Comparison of ENCODE assay signal across 8 cellular contexts in genomic region chr4:139656614-139657486, GRCh38. TPM values are rescaled to one million over a fixed set of nuclear protein-coding genes. Genes with fewer than 3 reads are reported as not detected.
DNase-seq lines count a peak whose midpoint lies in the region; ATAC-seq, FAIRE-seq and TF ChIP-seq lines count a peak whose summit lies in the region.

No MANE protein-coding gene starts in this region.

- H3K4me3 ChIP-seq in A549 (no peak overlapping the region), breast epithelium (peak overlapping the region in 1 of 3 donors; percentile 20)

- intact Hi-C loops in breast epithelium (cut with DNase I; ENCODE audit: low total_unique reads), result no loop called here

- DNase-seq in A549 (ENCODE audit: low read depth in 1 of 2, low spot score in 1 of 2), result peak; percentile 56 to 79
- DNase-seq in GM13976 (ENCODE audit: low spot score), result peak; percentile 54
- DNase-seq in NCI-H146 (lab: John Stamatoyannopoulos, UW), result peak; percentile 66
- peak in 32 of 34 experiments; percentile 10 to 55 (median 31) for DNase-seq in T-cell
- DNase-seq in breast epithelium (ENCODE audit: low spot score in 2 of 2), result peak; percentile 37 to 58
- peak; percentile 40 to 49 (median 45) for DNase-seq in immature natural killer cell
- peak; percentile 37 to 41 for DNase-seq in stimulated activated CD4-positive, alpha-beta T cell treated with anti-CD3 and anti-CD28 coated beads, Interleukin-15, amount 100 ng/mL, for 48 hours (ENCODE audit: low read depth in 2 of 2)

- WGBS in A549 (ENCODE audit: missing lambda C conversion rate), result 7% methylated on average over 13 of the region's 13 CpGs

- TF ChIP-seq POLR2A in A549 (IDR thresholded peaks at IDR 0.05; ENCODE audit: low read length) (no peak), breast epithelium (IDR thresholded peaks at IDR 0.05) (no peak)

- FAIRE-seq in A549 (lab: Jason Lieb, UNC), result no peak

- H3K4me1 ChIP-seq in A549 (peaks cover 32% of the 10 kb centered on the region), breast epithelium (no peaks in the 10 kb centered on the region)

- H3K9me3 Mint-ChIP-seq in T-cell, result no peaks in the 10 kb centered on the region
- no peaks in the 10 kb centered on the region for H3K9me3 Mint-ChIP-seq in immature natural killer cell

- TF ChIP-seq CTCF in A549 (IDR thresholded peaks at IDR 0.05) (peak; percentile 54; the same call in 2 of the 3 replicates), GM13976 (IDR thresholded peaks at IDR 0.05; ENCODE audit: borderline replicate concordance, control extremely low read depth, extremely low read depth, insufficient read depth, missing control alignments) (peak; percentile 45), breast epithelium (IDR thresholded peaks at IDR 0.05) (peak; percentile 72 to 78 (median 78))

- peak overlapping the region; percentile 66 for H3K4me2 ChIP-seq in A549

- H3K4me3 Mint-ChIP-seq in T-cell (peak overlapping the region; percentile 51 to 69 (median 60)), immature natural killer cell (no peak overlapping the region)

- in situ Hi-C loops in GM13976 (cut with MboI; ENCODE audit: low sequenced_read_pairs, unreplicated experiment), result no loop called here

- CTCF ChIA-PET in A549 (lab: Yijun Ruan, JAX) (interaction anchor here (0.6 to 11.4 kb wide), 47 partner anchors 9 to 1339 kb away, joined by 3 to 260 read pairs (median 4); partner anchors contain the start of genes CLGN, MGST2 and SETD7), T-cell (lab: Charles Lee) (interaction anchor here (0.6 to 3.1 kb wide), 24 partner anchors 8 to 1440 kb away, joined by 3 to 16 read pairs (median 3); partner anchors contain the start of gene MGST2 (in 2 of the 2))

- TF ChIP-seq RAD21 in A549 (conservative IDR thresholded peaks at IDR 0.05 in 1 of 2, IDR thresholded peaks at IDR 0.05 in 1 of 2), result peak; percentile 31 to 58; a peak in 3 of 5 replicates

- H3K27ac ChIP-seq in A549 (peak overlapping the region; percentile 60 to 63), breast epithelium (peak overlapping the region in 1 of 2 donors; percentile 44)

- H3K4me1 Mint-ChIP-seq in T-cell, result peaks cover 22 to 25% (median 23%) of the 10 kb centered on the region in 3 donors
- H3K4me1 Mint-ChIP-seq in immature natural killer cell, result peaks cover under 1 to 1% of the 10 kb centered on the region in 2 donors

- peak; percentile 92 for ATAC-seq in A549
- peak; percentile 74 for ATAC-seq in HG02885 (IDR thresholded peaks at IDR 0.05; ENCODE audit: poor library complexity, unreplicated experiment)
- ATAC-seq in T-cell (replicated peaks in 1 of 4), result peak; percentile 43 to 84 (median 48)

- H3K27me3 Mint-ChIP-seq in T-cell, result peaks cover 3 to 8% of the 10 kb centered on the region in 2 donors
- peaks cover 3 to 8% (median 6%) of the 10 kb centered on the region in 3 donors for H3K27me3 Mint-ChIP-seq in immature natural killer cell (ENCODE audit: low read depth in 3 of 3)

- no peaks in the 10 kb centered on the region for H3K9me3 ChIP-seq in A549
- H3K9me3 ChIP-seq in breast epithelium, result no peaks in the 10 kb centered on the region

- H3K36me3 Mint-ChIP-seq in T-cell (no peaks in the 10 kb centered on the region), immature natural killer cell (peaks cover 0 to 3% (median 0%) of the 10 kb centered on the region in 3 donors)

- no peaks in the 10 kb centered on the region for H3K36me3 ChIP-seq in breast epithelium

- H3K27ac Mint-ChIP-seq in T-cell (peak overlapping the region; percentile 95 to 98), immature natural killer cell (no peak overlapping the region)

- TF ChIP-seq EP300 in A549 (IDR thresholded peaks at IDR 0.05), result no peak

- H3K27me3 ChIP-seq in breast epithelium, result no peaks in the 10 kb centered on the region

- POLR2A ChIA-PET in A549 (lab: Yijun Ruan, JAX) (interaction anchor here (0.5 to 1.0 kb wide), 4 partner anchors 9 to 355 kb away, joined by 3 to 4 read pairs (median 4); partner anchors contain the start of gene MGST2), T-cell (lab: Charles Lee) (interaction anchor here (0.6 to 1.3 kb wide), 3 partner anchors 99 to 585 kb away, joined by 3 to 4 read pairs (median 3); no protein-coding TSS in a partner anchor)

TF ChIP-seq in A549, 52 proteins besides CTCF, POLR2A, EP300 and RAD21:
- no peak for TF ChIP-seq NPAS2 (CRISPR knock-in tag; IDR thresholded peaks at IDR 0.05; ENCODE audit: borderline replicate concordance)
- 0 out of 2 replicates have a peak, but pooled peaks have one; percentile 34 for TF ChIP-seq MAX (IDR thresholded peaks at IDR 0.05)
- TF ChIP-seq HMGXB4 (CRISPR knock-in tag; IDR thresholded peaks at IDR 0.05; ENCODE audit: borderline replicate concordance), result no peak
- peak; percentile 40 for TF ChIP-seq SMC3 (IDR thresholded peaks at IDR 0.05)
- TF ChIP-seq TP53 (CRISPR knock-in tag; IDR thresholded peaks at IDR 0.05), result no peak
- TF ChIP-seq BCL3 (IDR thresholded peaks at IDR 0.05), result no peak
- TF ChIP-seq PBX3 (IDR thresholded peaks at IDR 0.05), result no peak
TF ChIP-seq in A549: peak in this region for 2.

RNA-seq across cellular contexts. Expression of gene MGST2, which starts 8.8 kb away (rescaled TPM):
- polyA plus RNA-seq in A549 (2011; rRNA removed) (61.1 and 62.1 TPM in 2 replicates), A549 (2017; fragmentation: RNase III; extraction: RNeasy Plus Mini Kit Qiagen cat#74134 plus additional on column Dnase treatment) (44.0 to 45.7 TPM (median 45.0 TPM) in 3 replicates), immature natural killer cell (10 to 100 TPM; 53.9 to 70.1 (median 56.7) TPM)
- 22.9 and 26.6 TPM in 2 replicates for polyA plus RNA-seq in A549 (2012; cell fraction: cytosol; rRNA removed)
- 12.1 and 21.3 TPM in 2 replicates for polyA plus RNA-seq in A549 (2012; cell fraction: nucleus; rRNA removed)
- 9.5 and 14.6 TPM in 2 replicates for polyA minus RNA-seq in A549 (2011; rRNA and poly(A)+ RNA removed)
- total RNA-seq in T-cell (1 to 10 TPM; 1.9 to 6.2 (median 3.1) TPM), breast epithelium (10 to 100 TPM; 29.1 to 58.7 (median 50.5) TPM)

Comparison
In these comparisons a context has a peak if more than half of its experiments do, and no peak if none do; other contexts are left out.
1. H3K27ac Mint-ChIP-seq: peak in T-cell (2 of 2); none in immature natural killer cell (0 of 6).
2. H3K4me3 Mint-ChIP-seq: peak in T-cell (3 of 3); none in immature natural killer cell (0 of 5).
3. RNA of gene MGST2, which starts 8.8 kb away (total RNA-seq): 29.1 to 58.7 TPM in breast epithelium; 1.9 to 6.2 TPM in T-cell; every median in the first group is over 4 times any median in the second.
4. Peak in every context shown above with its lines, with median percentiles within 50 percentile points of each other: ATAC-seq, DNase-seq and CTCF ChIP-seq.